28 cellular contexts compared by ENCODE assay signal in the genomic region with DNA sequence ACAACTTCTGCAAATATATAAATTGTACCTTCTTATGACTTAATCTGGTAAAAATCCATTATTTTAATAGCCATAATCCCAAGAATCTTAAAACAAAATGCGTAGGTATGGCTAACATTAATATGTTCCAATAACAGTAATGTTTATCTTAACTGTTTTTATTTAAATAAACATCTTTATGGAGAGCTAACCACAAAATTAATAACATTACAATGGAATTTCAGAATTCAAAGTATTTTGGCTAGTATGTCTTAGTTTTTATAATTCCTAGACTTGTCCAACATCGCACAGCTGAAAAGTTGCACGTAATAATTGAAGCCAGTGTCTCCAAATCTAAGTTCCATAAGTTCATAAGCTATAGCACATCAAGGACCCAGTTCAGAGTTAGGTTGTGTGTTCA. TPM values are rescaled to one million over a fixed set of nuclear protein-coding genes. Genes with fewer than 3 reads are reported as not detected.
DNase-seq lines count a peak whose midpoint lies in the region; ATAC-seq and TF ChIP-seq lines count a peak whose summit lies in the region.
"Had no signal": no experiment of that assay in that cellular context is flagged by ENCODE, and none has a peak within 500 bp of the region (broad histone marks: within the 10 kb centered on the region; RNA-seq: fewer than 3 reads in every experiment).

No MANE protein-coding gene starts in this region.

- H3K9me3 ChIP-seq in Panc1 (ENCODE audit: control insufficient read depth, insufficient read depth, low read depth, low read length) = no peaks in the 10 kb centered on the region
- H3K9me3 ChIP-seq: SJCRH30 had no signal

- DNase-seq in AG08396 (ENCODE audit: low spot score) (peak; percentile 19), Panc1 (ENCODE audit: low read depth, low spot score) (no peak), fibroblast of gingiva (ENCODE audit: low read depth) (peak; percentile 85), non-pigmented ciliary epithelial cell (ENCODE audit: low read depth) (peak; percentile 19), germinal center (ENCODE audit: low spot score) (no peak), NCI-H510A treated with DMSO at 0.1 percent for 48 hours (lab: John Stamatoyannopoulos, UW) (no peak), Kasumi-1 (lab: John Stamatoyannopoulos, UW) (no peak)
- no peak for DNase-seq in effector CD4-positive, alpha-beta T cell
- DNase-seq: 8988T; C1 segment of cervical spinal cord; CD4-positive, alpha-beta memory T cell; COR-L47; DMS53; GF-D8; NCI-H1105 treated with DMSO at 0.1 percent for 48 hours; NCI-H146; NCI-H1930; NCI-H2107; NCI-H446; NCI-H526; NCI-H82; NK-92 treated with Interleukin-12 subunit alpha and Interleukin-12 subunit beta, amount 100 ng/mL, for 24 hours; PC-3; SJCRH30 had no signal

- BruUV-seq in Panc1 (replicated peaks; lab: Mats Ljungman, UMichigan) = no TSS peak

- peaks cover 19% of the 10 kb centered on the region for H3K36me3 ChIP-seq in Panc1 (ENCODE audit: control insufficient read depth, insufficient read depth, low read length)

- ATAC-seq in Panc1 = no peak
- ATAC-seq: HepG2, K562, Right ventricle myocardium inferior, SK-N-SH treated with all-trans-retinoic acid at 6 μM for 48 hours had no signal

- CTCF ChIA-PET in Panc1 (lab: Charles Lee) = no interaction called here

- intact Hi-C loops in Panc1 (cut with micrococcal nuclease; ENCODE audit: unreplicated experiment) = no loop called here

- in situ Hi-C loops in Panc1 (cut with HindIII; ENCODE audit: low pct_unique_long_range_greater_than_20kb, low sequenced_read_pairs) = no loop called here

- POLR2A ChIA-PET in Panc1 (lab: Charles Lee) = no interaction called here

- no peak overlapping the region for H3K4me3 ChIP-seq in Panc1 (ENCODE audit: low read depth in 2 of 2, low read length in 2 of 2)
- H3K4me3 ChIP-seq: K562, SJCRH30 had no signal

- H3K4me1 ChIP-seq in Panc1 (ENCODE audit: control insufficient read depth, insufficient read depth, low read length) = peaks cover 21% of the 10 kb centered on the region
- H3K4me1 ChIP-seq: SJCRH30 had no signal

- no peak for TF ChIP-seq CTCF in Panc1 (IDR thresholded peaks at IDR 0.05)

- H3K27me3 ChIP-seq in Panc1 (ENCODE audit: control insufficient read depth, insufficient read depth, low read length) = no peaks in the 10 kb centered on the region
- H3K27me3 ChIP-seq: SJCRH30 had no signal

- H3K27ac ChIP-seq in Panc1 (ENCODE audit: low read length) = peak overlapping the region; percentile 39; the same call in 1 of the 2 replicates
- H3K27ac ChIP-seq: SJCRH30 had no signal

RNA-seq across cellular contexts. Expression of a gene that starts 47.6 kb away (rescaled TPM):
- 89.3 TPM for total RNA-seq in Panc1 (2021; ENCODE audit: unreplicated experiment)
- 35.0 TPM for polyA plus RNA-seq in Panc1 (2012; ENCODE audit: insufficient read length)

Comparison
In these comparisons a context has a peak if more than half of its experiments do, and no peak if none do; other contexts are left out.
1. DNase-seq: peak in AG08396 (single experiment), fibroblast of gingiva (single experiment) and non-pigmented ciliary epithelial cell (single experiment); none in Panc1 (single experiment), germinal center (single experiment), NCI-H510A treated with DMSO at 0.1 percent for 48 hours (single experiment), Kasumi-1 (0 of 2) and effector CD4-positive, alpha-beta T cell (single experiment).